8 cellular contexts compared by ENCODE assay signal in the genomic region with DNA sequence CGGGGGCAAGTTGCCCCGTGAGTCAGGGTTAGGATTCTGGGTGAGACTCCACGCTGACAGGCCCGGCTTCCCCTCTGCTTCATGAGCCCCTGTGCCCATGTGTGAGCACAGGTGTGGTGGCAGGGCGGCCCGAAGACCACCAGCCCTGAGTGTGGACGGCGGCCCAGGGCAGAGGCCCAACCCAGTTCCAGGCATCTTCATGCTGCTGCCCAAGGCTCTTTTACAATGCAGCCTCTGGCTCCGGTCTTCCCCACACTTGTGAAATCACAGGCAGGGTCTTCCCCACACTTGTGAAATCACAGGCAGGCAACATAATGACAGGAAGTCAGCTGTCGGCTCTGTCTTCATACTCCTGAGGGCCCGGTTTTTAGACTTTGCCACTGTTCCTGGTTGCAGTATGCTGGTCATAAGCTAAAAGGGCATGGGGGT.
A peak's percentile ranks its signal among the peaks of the same experiment; 100 is the strongest.
DNase-seq lines count a peak whose midpoint lies in the region; ATAC-seq and TF ChIP-seq lines count a peak whose summit lies in the region.

No MANE protein-coding gene starts in this region.

- H3K27ac ChIP-seq in muscle layer of colon (ENCODE audit: low read depth, low read length), result peak overlapping the region; percentile 53

- ATAC-seq in HG03095 (IDR thresholded peaks at IDR 0.05; ENCODE audit: unreplicated experiment), result peak; percentile 77
- no peak for ATAC-seq in GM18909 (IDR thresholded peaks at IDR 0.05; ENCODE audit: poor library complexity, unreplicated experiment)

- CTCF ChIA-PET in MCF 10A (lab: Yijun Ruan, JAX), result no interaction called here

- peaks cover 47% of the 10 kb centered on the region for H3K36me3 Mint-ChIP-seq in MCF 10A (ENCODE audit: insufficient read depth, unreplicated experiment)

- H3K27ac Mint-ChIP-seq in MCF 10A (ENCODE audit: low read depth, unreplicated experiment), result peak overlapping the region; percentile 80

- H3K27me3 ChIP-seq in muscle layer of colon (ENCODE audit: control insufficient read depth in 1 of 2, insufficient read depth in 2 of 2, low read length in 2 of 2), result no peaks in the 10 kb centered on the region

- no peak for TF ChIP-seq CTCF in MCF 10A (IDR thresholded peaks at IDR 0.05; ENCODE audit: unreplicated experiment)

- no TSS peak for BruUV-seq in MCF 10A (replicated peaks; lab: Mats Ljungman, UMichigan)

- peaks cover 43% of the 10 kb centered on the region for H3K4me1 ChIP-seq in muscle layer of colon (ENCODE audit: insufficient read depth, low read length)

- H3K9me3 ChIP-seq in muscle layer of colon (ENCODE audit: low read length), result no peaks in the 10 kb centered on the region

- peak overlapping the region; percentile 48 for H3K4me3 Mint-ChIP-seq in MCF 10A (ENCODE audit: unreplicated experiment)

- no peaks in the 10 kb centered on the region for H3K27me3 Mint-ChIP-seq in MCF 10A (ENCODE audit: insufficient read depth, unreplicated experiment)

- DNase-seq in AML-193 (lab: John Stamatoyannopoulos, UW) (peak; percentile 86 to 92), MCF 10A (ENCODE audit: unreplicated experiment) (peak; percentile 93), NCI-H1436 (lab: John Stamatoyannopoulos, UW) (no peak), NCI-H2227 (lab: John Stamatoyannopoulos, UW; ENCODE audit: unreplicated experiment) (no peak), DMS153 treated with DMSO at 0.1 percent for 48 hours (lab: John Stamatoyannopoulos, UW; ENCODE audit: unreplicated experiment) (no peak)

- no peaks in the 10 kb centered on the region for H3K9me3 Mint-ChIP-seq in MCF 10A (ENCODE audit: unreplicated experiment)

- H3K9ac ChIP-seq in muscle layer of colon (ENCODE audit: low read length), result peak overlapping the region; percentile 1

- intact Hi-C loops in MCF 10A (cut with micrococcal nuclease), result loop anchor here (1.0 to 10.0 kb wide), 4 partner anchors 48 to 221 kb away; partner anchors contain the start of gene SMAD3

- H3K36me3 ChIP-seq in muscle layer of colon (ENCODE audit: insufficient read depth, low read length), result peaks cover 28% of the 10 kb centered on the region

- peaks cover 60% of the 10 kb centered on the region for H3K4me1 Mint-ChIP-seq in MCF 10A (ENCODE audit: insufficient read depth, unreplicated experiment)

- no peak overlapping the region for H3K4me3 ChIP-seq in muscle layer of colon (ENCODE audit: low read depth in 1 of 2, low read length in 2 of 2)

- POLR2A ChIA-PET in MCF 10A (lab: Yijun Ruan, JAX), result interaction anchor here (0.7 to 4.0 kb wide), 17 partner anchors 10 to 172 kb away, joined by 3 to 26 read pairs (median 5); partner anchors contain the start of genes AAGAB and IQCH

Comparison
In these comparisons a context has a peak if more than half of its experiments do, and no peak if none do; other contexts are left out.
1. DNase-seq: peak in AML-193 (2 of 2) and MCF 10A (single experiment); none in NCI-H1436 (single experiment), NCI-H2227 (single experiment) and DMS153 treated with DMSO at 0.1 percent for 48 hours (single experiment).